In the genomic region with DNA sequence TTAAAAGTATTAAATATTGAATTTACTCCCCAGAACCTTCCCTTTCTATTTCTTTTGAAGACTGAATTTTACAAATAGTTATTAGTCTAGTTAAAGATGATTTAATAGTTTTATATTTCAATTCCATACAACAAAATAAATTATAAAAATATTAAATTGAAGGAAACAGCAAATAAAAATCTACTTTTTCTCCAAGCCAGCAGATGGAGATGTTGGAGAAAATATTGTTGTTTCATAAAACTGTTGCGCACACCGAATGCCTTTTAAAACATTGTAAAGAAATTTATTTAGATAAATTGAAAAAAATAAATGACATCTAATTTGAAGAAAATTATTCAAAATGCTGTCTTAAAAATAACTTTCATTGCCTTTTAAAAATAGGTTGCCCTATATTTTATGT, we compare ENCODE assay signal across 2 cellular contexts.
TF ChIP-seq lines count a peak whose summit lies in the region.

No MANE protein-coding gene starts in this region.

TF ChIP-seq in SK-N-SH, 30 proteins besides CTCF, POLR2A, EP300 and RAD21:
- TF ChIP-seq, protein P1, sequence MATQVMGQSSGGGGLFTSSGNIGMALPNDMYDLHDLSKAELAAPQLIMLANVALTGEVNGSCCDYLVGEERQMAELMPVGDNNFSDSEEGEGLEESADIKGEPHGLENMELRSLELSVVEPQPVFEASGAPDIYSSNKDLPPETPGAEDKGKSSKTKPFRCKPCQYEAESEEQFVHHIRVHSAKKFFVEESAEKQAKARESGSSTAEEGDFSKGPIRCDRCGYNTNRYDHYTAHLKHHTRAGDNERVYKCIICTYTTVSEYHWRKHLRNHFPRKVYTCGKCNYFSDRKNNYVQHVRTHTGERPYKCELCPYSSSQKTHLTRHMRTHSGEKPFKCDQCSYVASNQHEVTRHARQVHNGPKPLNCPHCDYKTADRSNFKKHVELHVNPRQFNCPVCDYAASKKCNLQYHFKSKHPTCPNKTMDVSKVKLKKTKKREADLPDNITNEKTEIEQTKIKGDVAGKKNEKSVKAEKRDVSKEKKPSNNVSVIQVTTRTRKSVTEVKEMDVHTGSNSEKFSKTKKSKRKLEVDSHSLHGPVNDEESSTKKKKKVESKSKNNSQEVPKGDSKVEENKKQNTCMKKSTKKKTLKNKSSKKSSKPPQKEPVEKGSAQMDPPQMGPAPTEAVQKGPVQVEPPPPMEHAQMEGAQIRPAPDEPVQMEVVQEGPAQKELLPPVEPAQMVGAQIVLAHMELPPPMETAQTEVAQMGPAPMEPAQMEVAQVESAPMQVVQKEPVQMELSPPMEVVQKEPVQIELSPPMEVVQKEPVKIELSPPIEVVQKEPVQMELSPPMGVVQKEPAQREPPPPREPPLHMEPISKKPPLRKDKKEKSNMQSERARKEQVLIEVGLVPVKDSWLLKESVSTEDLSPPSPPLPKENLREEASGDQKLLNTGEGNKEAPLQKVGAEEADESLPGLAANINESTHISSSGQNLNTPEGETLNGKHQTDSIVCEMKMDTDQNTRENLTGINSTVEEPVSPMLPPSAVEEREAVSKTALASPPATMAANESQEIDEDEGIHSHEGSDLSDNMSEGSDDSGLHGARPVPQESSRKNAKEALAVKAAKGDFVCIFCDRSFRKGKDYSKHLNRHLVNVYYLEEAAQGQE (IDR thresholded peaks at IDR 0.05; ENCODE audit: low read depth, low read length) = no peak
- no peak for TF ChIP-seq TEAD4 (IDR thresholded peaks at IDR 0.05; ENCODE audit: borderline replicate concordance, insufficient read depth)
- no peak for TF ChIP-seq POLR2AphosphoS5 (IDR thresholded peaks at IDR 0.05; ENCODE audit: low read depth, low read length)
- TF ChIP-seq NRF1 (IDR thresholded peaks at IDR 0.05; ENCODE audit: low read depth, low read length) = no peak
- TF ChIP-seq, protein P2, sequence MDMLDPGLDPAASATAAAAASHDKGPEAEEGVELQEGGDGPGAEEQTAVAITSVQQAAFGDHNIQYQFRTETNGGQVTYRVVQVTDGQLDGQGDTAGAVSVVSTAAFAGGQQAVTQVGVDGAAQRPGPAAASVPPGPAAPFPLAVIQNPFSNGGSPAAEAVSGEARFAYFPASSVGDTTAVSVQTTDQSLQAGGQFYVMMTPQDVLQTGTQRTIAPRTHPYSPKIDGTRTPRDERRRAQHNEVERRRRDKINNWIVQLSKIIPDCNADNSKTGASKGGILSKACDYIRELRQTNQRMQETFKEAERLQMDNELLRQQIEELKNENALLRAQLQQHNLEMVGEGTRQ (IDR thresholded peaks at IDR 0.05; ENCODE audit: borderline replicate concordance, low read depth, low read length) = no peak
- TF ChIP-seq RCOR1 (IDR thresholded peaks at IDR 0.05; ENCODE audit: low read length) = no peak
- TF ChIP-seq SMC3 (IDR thresholded peaks at IDR 0.05; ENCODE audit: low read depth, low read length) = no peak
- no peak for TF ChIP-seq FOXJ3 (CRISPR knock-in tag; IDR thresholded peaks at IDR 0.05)
- no peak for TF ChIP-seq EZH2phosphoT487 (IDR thresholded peaks at IDR 0.05; ENCODE audit: borderline replicate concordance, low read depth)
- TF ChIP-seq RXRA (IDR thresholded peaks at IDR 0.05; ENCODE audit: borderline replicate concordance, low read depth) = no peak
- TF ChIP-seq RFX5 (IDR thresholded peaks at IDR 0.05; ENCODE audit: low read length) = no peak
- TF ChIP-seq MXI1 (IDR thresholded peaks at IDR 0.05; ENCODE audit: low read depth, low read length) = no peak
- no peak for TF ChIP-seq GATA2 (CRISPR knock-in tag; IDR thresholded peaks at IDR 0.05)
- no peak for TF ChIP-seq TAF1 (IDR thresholded peaks at IDR 0.05; ENCODE audit: borderline replicate concordance, low read depth, low read length)
- TF ChIP-seq, protein P3, sequence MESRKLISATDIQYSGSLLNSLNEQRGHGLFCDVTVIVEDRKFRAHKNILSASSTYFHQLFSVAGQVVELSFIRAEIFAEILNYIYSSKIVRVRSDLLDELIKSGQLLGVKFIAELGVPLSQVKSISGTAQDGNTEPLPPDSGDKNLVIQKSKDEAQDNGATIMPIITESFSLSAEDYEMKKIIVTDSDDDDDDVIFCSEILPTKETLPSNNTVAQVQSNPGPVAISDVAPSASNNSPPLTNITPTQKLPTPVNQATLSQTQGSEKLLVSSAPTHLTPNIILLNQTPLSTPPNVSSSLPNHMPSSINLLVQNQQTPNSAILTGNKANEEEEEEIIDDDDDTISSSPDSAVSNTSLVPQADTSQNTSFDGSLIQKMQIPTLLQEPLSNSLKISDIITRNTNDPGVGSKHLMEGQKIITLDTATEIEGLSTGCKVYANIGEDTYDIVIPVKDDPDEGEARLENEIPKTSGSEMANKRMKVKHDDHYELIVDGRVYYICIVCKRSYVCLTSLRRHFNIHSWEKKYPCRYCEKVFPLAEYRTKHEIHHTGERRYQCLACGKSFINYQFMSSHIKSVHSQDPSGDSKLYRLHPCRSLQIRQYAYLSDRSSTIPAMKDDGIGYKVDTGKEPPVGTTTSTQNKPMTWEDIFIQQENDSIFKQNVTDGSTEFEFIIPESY (IDR thresholded peaks at IDR 0.05; ENCODE audit: borderline replicate concordance, low read depth) = no peak
- TF ChIP-seq SIN3A (IDR thresholded peaks at IDR 0.05; ENCODE audit: borderline replicate concordance, low read depth, low read length) = no peak
- TF ChIP-seq ELF1 (IDR thresholded peaks at IDR 0.05) = no peak
- TF ChIP-seq, protein P4, sequence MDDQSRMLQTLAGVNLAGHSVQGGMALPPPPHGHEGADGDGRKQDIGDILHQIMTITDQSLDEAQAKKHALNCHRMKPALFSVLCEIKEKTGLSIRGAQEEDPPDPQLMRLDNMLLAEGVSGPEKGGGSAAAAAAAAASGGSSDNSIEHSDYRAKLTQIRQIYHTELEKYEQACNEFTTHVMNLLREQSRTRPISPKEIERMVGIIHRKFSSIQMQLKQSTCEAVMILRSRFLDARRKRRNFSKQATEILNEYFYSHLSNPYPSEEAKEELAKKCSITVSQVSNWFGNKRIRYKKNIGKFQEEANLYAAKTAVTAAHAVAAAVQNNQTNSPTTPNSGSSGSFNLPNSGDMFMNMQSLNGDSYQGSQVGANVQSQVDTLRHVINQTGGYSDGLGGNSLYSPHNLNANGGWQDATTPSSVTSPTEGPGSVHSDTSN (IDR thresholded peaks at IDR 0.05) = no peak
- TF ChIP-seq, protein P5, sequence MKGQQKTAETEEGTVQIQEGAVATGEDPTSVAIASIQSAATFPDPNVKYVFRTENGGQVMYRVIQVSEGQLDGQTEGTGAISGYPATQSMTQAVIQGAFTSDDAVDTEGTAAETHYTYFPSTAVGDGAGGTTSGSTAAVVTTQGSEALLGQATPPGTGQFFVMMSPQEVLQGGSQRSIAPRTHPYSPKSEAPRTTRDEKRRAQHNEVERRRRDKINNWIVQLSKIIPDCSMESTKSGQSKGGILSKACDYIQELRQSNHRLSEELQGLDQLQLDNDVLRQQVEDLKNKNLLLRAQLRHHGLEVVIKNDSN (IDR thresholded peaks at IDR 0.05; ENCODE audit: borderline replicate concordance, low read depth) = no peak
- no peak for TF ChIP-seq YY1 (IDR thresholded peaks at IDR 0.05; ENCODE audit: low read depth)
TF ChIP-seq in SK-N-SH: peak in this region for 0.

TF ChIP-seq in SK-N-SH treated with all-trans-retinoic acid at 6 μM for 48 hours, 23 proteins besides CTCF, POLR2A, EP300 and RAD21 (continued from another document):
- TF ChIP-seq, protein P6, sequence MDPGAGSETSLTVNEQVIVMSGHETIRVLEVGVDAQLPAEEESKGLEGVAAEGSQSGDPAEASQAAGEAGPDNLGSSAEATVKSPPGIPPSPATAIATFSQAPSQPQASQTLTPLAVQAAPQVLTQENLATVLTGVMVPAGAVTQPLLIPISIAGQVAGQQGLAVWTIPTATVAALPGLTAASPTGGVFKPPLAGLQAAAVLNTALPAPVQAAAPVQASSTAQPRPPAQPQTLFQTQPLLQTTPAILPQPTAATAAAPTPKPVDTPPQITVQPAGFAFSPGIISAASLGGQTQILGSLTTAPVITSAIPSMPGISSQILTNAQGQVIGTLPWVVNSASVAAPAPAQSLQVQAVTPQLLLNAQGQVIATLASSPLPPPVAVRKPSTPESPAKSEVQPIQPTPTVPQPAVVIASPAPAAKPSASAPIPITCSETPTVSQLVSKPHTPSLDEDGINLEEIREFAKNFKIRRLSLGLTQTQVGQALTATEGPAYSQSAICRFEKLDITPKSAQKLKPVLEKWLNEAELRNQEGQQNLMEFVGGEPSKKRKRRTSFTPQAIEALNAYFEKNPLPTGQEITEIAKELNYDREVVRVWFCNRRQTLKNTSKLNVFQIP (CRISPR knock-in tag; IDR thresholded peaks at IDR 0.05; ENCODE audit: borderline replicate concordance, low read depth) = no peak
- TF ChIP-seq ZNF8 (CRISPR knock-in tag; IDR thresholded peaks at IDR 0.05) (no peak), ZFP30 (CRISPR knock-in tag; IDR thresholded peaks at IDR 0.05) (no peak), RARB (CRISPR knock-in tag; IDR thresholded peaks at IDR 0.05) (no peak), PPARA (CRISPR knock-in tag; IDR thresholded peaks at IDR 0.05; ENCODE audit: borderline replicate concordance) (no peak), OSR1 (CRISPR knock-in tag; IDR thresholded peaks at IDR 0.05) (no peak), CSDC2 (CRISPR knock-in tag; IDR thresholded peaks at IDR 0.05) (no peak), ARNTL (CRISPR knock-in tag; IDR thresholded peaks at IDR 0.05; ENCODE audit: borderline replicate concordance, low read depth) (no peak)
- TF ChIP-seq, protein P7, sequence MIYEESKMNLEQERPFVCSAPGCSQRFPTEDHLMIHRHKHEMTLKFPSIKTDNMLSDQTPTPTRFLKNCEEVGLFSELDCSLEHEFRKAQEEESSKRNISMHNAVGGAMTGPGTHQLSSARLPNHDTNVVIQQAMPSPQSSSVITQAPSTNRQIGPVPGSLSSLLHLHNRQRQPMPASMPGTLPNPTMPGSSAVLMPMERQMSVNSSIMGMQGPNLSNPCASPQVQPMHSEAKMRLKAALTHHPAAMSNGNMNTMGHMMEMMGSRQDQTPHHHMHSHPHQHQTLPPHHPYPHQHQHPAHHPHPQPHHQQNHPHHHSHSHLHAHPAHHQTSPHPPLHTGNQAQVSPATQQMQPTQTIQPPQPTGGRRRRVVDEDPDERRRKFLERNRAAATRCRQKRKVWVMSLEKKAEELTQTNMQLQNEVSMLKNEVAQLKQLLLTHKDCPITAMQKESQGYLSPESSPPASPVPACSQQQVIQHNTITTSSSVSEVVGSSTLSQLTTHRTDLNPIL (CRISPR knock-in tag; IDR thresholded peaks at IDR 0.05; ENCODE audit: low read depth) = no peak
